Comparison of ENCODE assay signal across 8 cellular contexts in the genomic region with DNA sequence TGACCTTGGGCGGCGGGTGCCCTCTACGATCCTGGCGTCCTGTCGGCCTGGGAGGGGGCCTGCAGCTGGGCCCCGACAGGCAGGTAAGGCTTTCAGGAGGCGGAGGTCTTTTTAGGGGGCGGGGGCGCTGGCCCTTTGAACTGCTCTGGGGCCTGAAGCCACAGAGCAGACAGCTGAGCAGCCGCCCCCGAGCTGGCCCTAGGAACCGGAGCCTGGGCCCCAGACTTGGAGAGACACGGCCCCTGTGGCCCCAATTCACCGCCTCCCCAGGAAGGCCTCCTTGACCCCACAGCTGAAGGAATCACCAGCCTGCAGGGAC. TPM values are rescaled to one million over a fixed set of nuclear protein-coding genes. Genes with fewer than 3 reads are reported as not detected.
DNase-seq lines count a peak whose midpoint lies in the region; FAIRE-seq and TF ChIP-seq lines count a peak whose summit lies in the region.

No MANE protein-coding gene starts in this region.

- H2BK15ac ChIP-seq in H1 (ENCODE audit: low read length) = no peak overlapping the region

- H3K79me1 ChIP-seq in H1 (ENCODE audit: low read depth, low read length) = peaks cover 5% of the 10 kb centered on the region; the same call in 1 of the 2 replicates

- 0 out of 2 replicates have a peak overlapping the region, but pooled peaks have one; percentile 68 for H4K8ac ChIP-seq in H1 (ENCODE audit: extremely low read depth, insufficient read depth, low read length)

- 0 out of 2 replicates have a peak overlapping the region, but pooled peaks have one; percentile 7 for H3K18ac ChIP-seq in H1 (ENCODE audit: extremely low read depth, low read length)

- H3K23ac ChIP-seq in H1 (ENCODE audit: insufficient read length) = no peak overlapping the region

- peaks cover 0 to 1% (median 0%) of the 10 kb centered on the region in 11 experiments; a peak in 3 of 22 replicates for H3K36me3 ChIP-seq in BLaER1 treated with 17β-estradiol and CSF1 and Interleukin-3, amounts not matched to agents 10 nM and 100 nM
- H3K36me3 ChIP-seq in H1 (ENCODE audit: control insufficient read depth in 2 of 4, insufficient read depth in 4 of 4, low read length in 3 of 4) (no peaks in the 10 kb centered on the region), neural cell (ENCODE audit: insufficient read depth, low read length) (no peaks in the 10 kb centered on the region)

- POLR2A ChIA-PET in H1 (lab: Charles Lee; ENCODE audit: partially characterized antibody) = interaction anchor here (3.1 kb wide), 1 partner anchor 23 kb away, joined by 22 read pairs; the partner anchor contains the start of gene TBC1D22A

- no peak for TF ChIP-seq POLR2A in H1 (IDR thresholded peaks at IDR 0.05; ENCODE audit: control extremely low read depth in 1 of 2, low read depth in 2 of 2, low read length in 2 of 2)

- H3K27ac ChIP-seq in BLaER1 treated with 17β-estradiol and CSF1 and Interleukin-3, amounts not matched to agents 10 nM and 100 nM = peak overlapping the region; percentile 64 to 94 (median 89)
- no peak overlapping the region for H3K27ac ChIP-seq in H1 (ENCODE audit: low read depth, low read length)
- H3K27ac ChIP-seq in neural cell (ENCODE audit: low read length) = peak overlapping the region; percentile 74

- H3K9me3 ChIP-seq in BLaER1 treated with 17β-estradiol and CSF1 and Interleukin-3, amounts not matched to agents 10 nM and 100 nM (replicated peaks in 1 of 11) = peaks cover 0 to 10% (median 8%) of the 10 kb centered on the region in 11 experiments; a peak in 8 of 22 replicates
- H3K9me3 ChIP-seq in H1 (ENCODE audit: insufficient read depth in 2 of 2, low read depth in 1 of 2, low read length in 1 of 2) = no peaks in the 10 kb centered on the region
- H3K9me3 ChIP-seq in neural cell (ENCODE audit: low read length) = no peaks in the 10 kb centered on the region

- H2AFZ ChIP-seq in H1 (ENCODE audit: low read length) = no peak overlapping the region
- H2AFZ ChIP-seq in neural cell (ENCODE audit: low read depth, low read length) = peak overlapping the region; percentile 45

- TF ChIP-seq RAD21 in H1 (IDR thresholded peaks at IDR 0.05 in 1 of 2, conservative IDR thresholded peaks at IDR 0.05 in 1 of 2; ENCODE audit: low read depth in 2 of 2, low read length in 2 of 2) = no peak
- TF ChIP-seq RAD21 in neural cell (conservative IDR thresholded peaks at IDR 0.05) = no peak

- CTCF ChIA-PET in H1 (lab: Charles Lee; ENCODE audit: partially characterized antibody) = no interaction called here

- 15% methylated on average over 8 of the region's 14 CpGs; no CpG with 5 or more reads in 1 of the 2 experiments for WGBS in H1 (ENCODE audit: extremely low coverage in 1 of 2, insufficient coverage in 1 of 2, insufficient read length in 1 of 2, insufficient replicate concordance in 2 of 2, low coverage in 1 of 2, low lambda C conversion rate in 2 of 2, missing lambda C conversion rate in 1 of 2), 2 experiments

- H3K4ac ChIP-seq in H1 (replicated peaks; ENCODE audit: insufficient read length, low read depth, low read length) = no peak overlapping the region

- TF ChIP-seq CTCF in LNCaP clone FGC (IDR thresholded peaks at IDR 0.05; ENCODE audit: control insufficient read depth, extremely low read depth, insufficient read depth) (no peak), H1 (IDR thresholded peaks at IDR 0.05; ENCODE audit: control extremely low read depth in 1 of 3, insufficient read depth in 1 of 3, low read depth in 1 of 3, low read length in 3 of 3) (no peak), neural cell (IDR thresholded peaks at IDR 0.05; ENCODE audit: poor library complexity, severe bottlenecking) (no peak)

- no peaks in the 10 kb centered on the region for H3K9me2 ChIP-seq in neural cell (ENCODE audit: insufficient read depth, low read length)

- H3K23me2 ChIP-seq in H1 (ENCODE audit: low read depth, low read length) = peaks cover 11% of the 10 kb centered on the region; the same call in 1 of the 2 replicates

- no peaks in the 10 kb centered on the region for H3K27me3 ChIP-seq in BLaER1 treated with 17β-estradiol and CSF1 and Interleukin-3, amounts not matched to agents 10 nM and 100 nM
- H3K27me3 ChIP-seq in H1 (replicated peaks in 1 of 4; ENCODE audit: control insufficient read depth in 3 of 4, extremely low read depth in 1 of 4, insufficient read depth in 3 of 4, low read length in 3 of 4) (peaks cover 0 to 3% (median 0%) of the 10 kb centered on the region in 4 experiments; a peak in 1 of 7 replicates), neural cell (ENCODE audit: insufficient read depth, low read depth, low read length) (no peaks in the 10 kb centered on the region)

- no peak for FAIRE-seq in H1 (lab: Jason Lieb, UNC)

- no peak overlapping the region for H4K91ac ChIP-seq in H1 (replicated peaks; ENCODE audit: insufficient read length, low read length)

- H3K4me2 ChIP-seq in BLaER1 treated with 17β-estradiol and CSF1 and Interleukin-3, amounts not matched to agents 10 nM and 100 nM = peak overlapping the region; percentile 90 to 100 (median 98)
- H3K4me2 ChIP-seq in H1 (ENCODE audit: insufficient read depth in 1 of 2, low read depth in 2 of 2, low read length in 2 of 2) (peak overlapping the region; percentile 58 to 60), neural cell (ENCODE audit: low read length) (peak overlapping the region; percentile 70)

- H2BK12ac ChIP-seq in H1 (ENCODE audit: low read depth, low read length) = 0 out of 2 replicates have a peak overlapping the region, but pooled peaks have one; percentile 60

- peak overlapping the region; percentile 71 to 92 (median 83) for H3K4me3 ChIP-seq in BLaER1 treated with 17β-estradiol and CSF1 and Interleukin-3, amounts not matched to agents 10 nM and 100 nM
- H3K4me3 ChIP-seq in LNCaP clone FGC (ENCODE audit: low read depth, low read length) (peak overlapping the region; percentile 4; the same call in 1 of the 2 replicates), H1 (ENCODE audit: extremely low read depth in 1 of 4, insufficient read depth in 2 of 4, low read depth in 3 of 4, low read length in 4 of 4) (peak overlapping the region; percentile 47 to 90 (median 68)), neural cell (ENCODE audit: low read length) (peak overlapping the region; percentile 88)

- no peak overlapping the region for H4K5ac ChIP-seq in H1 (ENCODE audit: insufficient read length, low read depth, low read length)

- TF ChIP-seq EP300 in H1 (IDR thresholded peaks at IDR 0.05; ENCODE audit: borderline replicate concordance in 1 of 2, low read depth in 2 of 2, low read length in 2 of 2) (no peak), neural cell (conservative IDR thresholded peaks at IDR 0.05; ENCODE audit: poor library complexity, severe bottlenecking) (no peak)

- DNase-seq in LNCaP clone FGC (ENCODE audit: low read depth) (no peak), H1 (ENCODE audit: low read depth in 1 of 2, low spot score in 2 of 2) (no peak), cortex of kidney (lab: John Stamatoyannopoulos, UW) (no peak), foreskin melanocyte (no peak), NCI-H2081 treated with DMSO at 0.1 percent for 48 hours (lab: John Stamatoyannopoulos, UW) (no peak)
- DNase-seq in stimulated activated CD4-positive, alpha-beta T cell treated with anti-CD3 and anti-CD28 coated beads, Interleukin-2, amount 100 ng/mL, for 48 hours = no peak

- no peak overlapping the region for H2BK120ac ChIP-seq in H1 (replicated peaks; ENCODE audit: low read depth, low read length)

- peaks cover 30 to 40% (median 37%) of the 10 kb centered on the region in 11 experiments; a peak in 21 of 22 replicates for H4K20me1 ChIP-seq in BLaER1 treated with 17β-estradiol and CSF1 and Interleukin-3, amounts not matched to agents 10 nM and 100 nM
- H4K20me1 ChIP-seq in H1 (replicated peaks in 1 of 2; ENCODE audit: control insufficient read depth in 1 of 2, insufficient read depth in 2 of 2, low read length in 2 of 2) = peaks cover 0 to 22% of the 10 kb centered on the region in 2 experiments
- H4K20me1 ChIP-seq in neural cell (ENCODE audit: insufficient read depth) = no peaks in the 10 kb centered on the region

- peak overlapping the region; percentile 85 to 95 (median 91) for H3K9ac ChIP-seq in BLaER1 treated with 17β-estradiol and CSF1 and Interleukin-3, amounts not matched to agents 10 nM and 100 nM
- H3K9ac ChIP-seq in H1 (replicated peaks in 1 of 4; ENCODE audit: extremely low read depth in 1 of 4, low read depth in 3 of 4, low read length in 3 of 4) (no peak overlapping the region), neural cell (ENCODE audit: low read length) (peak overlapping the region; percentile 85)

- peak overlapping the region; percentile 17; the same call in 1 of the 2 replicates for H2AK5ac ChIP-seq in H1 (ENCODE audit: low read depth, low read length)

- no peaks in the 10 kb centered on the region for H3F3A ChIP-seq in neural cell (ENCODE audit: insufficient read depth, low read length, poor library complexity, severe bottlenecking)

- H3K56ac ChIP-seq in H1 (replicated peaks; ENCODE audit: insufficient read length, low read depth, low read length) = no peak overlapping the region

- H3K79me2 ChIP-seq in H1 (ENCODE audit: control insufficient read depth in 1 of 2, insufficient read depth in 2 of 2, low read length in 2 of 2) = peaks cover 0 to 28% of the 10 kb centered on the region in 2 experiments; a peak in 3 of 4 replicates
- H3K79me2 ChIP-seq in neural cell (replicated peaks; ENCODE audit: insufficient read depth, low read length) = peaks cover 35% of the 10 kb centered on the region

- H2BK20ac ChIP-seq in H1 (ENCODE audit: low read length) = no peak overlapping the region

- peak overlapping the region; percentile 61; the same call in 1 of the 2 replicates for H2BK5ac ChIP-seq in H1 (ENCODE audit: low read depth, low read length)

- H3K4me1 ChIP-seq in BLaER1 treated with 17β-estradiol and CSF1 and Interleukin-3, amounts not matched to agents 10 nM and 100 nM = peaks cover 61 to 68% (median 65%) of the 10 kb centered on the region in 10 experiments
- H3K4me1 ChIP-seq in H1 (replicated peaks in 1 of 4; ENCODE audit: control insufficient read depth in 3 of 4, insufficient read depth in 4 of 4, low read length in 3 of 4) = peaks cover 7 to 19% (median 16%) of the 10 kb centered on the region in 4 experiments

- no peak overlapping the region for H3K14ac ChIP-seq in H1 (ENCODE audit: insufficient read length)

RNA-seq across cellular contexts. Expression of gene CERK, which starts 0.5 kb away (rescaled TPM):
- total RNA-seq in H1 (2021; fragmentation: NEBNext Ultra II Directional; extraction: Animal tissue kit (Norgen Biotek cat#: 25700)) = 59.0 TPM in 2 replicates
- polyA plus RNA-seq in H1 (2011; rRNA removed) = 26.6 and 31.5 TPM in 2 replicates
- polyA plus RNA-seq in H1 (2011; cell fraction: cytosol; rRNA removed) = 37.5 TPM
- polyA plus RNA-seq in H1 (2011; cell fraction: nucleus; rRNA removed) = 33.7 TPM
- polyA plus RNA-seq in H1 (2012, experiment 1 of 2) = 36.8 to 41.7 TPM (median 38.9 TPM) in 4 replicates
- 32.8 TPM for polyA plus RNA-seq in H1 (2012, experiment 2 of 2)
- 27.6 TPM for polyA plus RNA-seq in H1 (2013, experiment 1 of 2)
- 28.7 TPM for polyA plus RNA-seq in H1 (2013, experiment 2 of 2)
- polyA minus RNA-seq in H1 (2011; rRNA and poly(A)+ RNA removed) = 55.9 and 58.7 TPM in 2 replicates
- polyA minus RNA-seq in H1 (2011; cell fraction: cytosol; rRNA and poly(A)+ RNA removed) = 36.6 TPM
- polyA minus RNA-seq in H1 (2011; cell fraction: nucleus; rRNA and poly(A)+ RNA removed) = 26.0 TPM
- polyA plus RNA-seq in neural cell = 57.4 and 66.2 TPM in 2 replicates
- 88.8 and 96.7 TPM in 2 replicates for polyA minus RNA-seq in neural cell

RNA-seq across cellular contexts. Expression of gene TBC1D22A, which starts 23.8 kb away (rescaled TPM):
- 18.4 and 19.0 TPM in 2 replicates for total RNA-seq in H1 (2021; fragmentation: NEBNext Ultra II Directional; extraction: Animal tissue kit (Norgen Biotek cat#: 25700))
- polyA plus RNA-seq in H1 (2011; rRNA removed) (11.9 and 14.0 TPM in 2 replicates), neural cell (9.3 and 10.4 TPM in 2 replicates)
- polyA plus RNA-seq in H1 (2011; cell fraction: cytosol; rRNA removed) = 11.3 TPM
- 11.6 TPM for polyA plus RNA-seq in H1 (2011; cell fraction: nucleus; rRNA removed)
- 11.4 to 14.8 TPM (median 13.5 TPM) in 4 replicates for polyA plus RNA-seq in H1 (2012, experiment 1 of 2)
- 14.1 TPM for polyA plus RNA-seq in H1 (2012, experiment 2 of 2)
- polyA plus RNA-seq in H1 (2013, experiment 1 of 2) = 9.6 TPM
- 9.5 TPM for polyA plus RNA-seq in H1 (2013, experiment 2 of 2)
- 10.9 and 12.5 TPM in 2 replicates for polyA minus RNA-seq in H1 (2011; rRNA and poly(A)+ RNA removed)
- 11.4 TPM for polyA minus RNA-seq in H1 (2011; cell fraction: cytosol; rRNA and poly(A)+ RNA removed)
- 19.0 TPM for polyA minus RNA-seq in H1 (2011; cell fraction: nucleus; rRNA and poly(A)+ RNA removed)
- 8.2 and 10.5 TPM in 2 replicates for polyA minus RNA-seq in neural cell

Comparison
In these comparisons a context has a peak if more than half of its experiments do, and no peak if none do; other contexts are left out.
1. H3K4me3 ChIP-seq: peak in every context shown above with its lines; median percentile 88 in neural cell; 83 in BLaER1 treated with 17β-estradiol and CSF1 and Interleukin-3, amounts not matched to agents 10 nM and 100 nM; 68 in H1; 4 in LNCaP clone FGC.
2. H3K9ac ChIP-seq: peak in BLaER1 treated with 17β-estradiol and CSF1 and Interleukin-3, amounts not matched to agents 10 nM and 100 nM (11 of 11) and neural cell (single experiment); none in H1 (0 of 4).
3. Peak in every context shown above with its lines, with median percentiles within 50 percentile points of each other: H3K4me2 ChIP-seq.